In the genomic region with DNA sequence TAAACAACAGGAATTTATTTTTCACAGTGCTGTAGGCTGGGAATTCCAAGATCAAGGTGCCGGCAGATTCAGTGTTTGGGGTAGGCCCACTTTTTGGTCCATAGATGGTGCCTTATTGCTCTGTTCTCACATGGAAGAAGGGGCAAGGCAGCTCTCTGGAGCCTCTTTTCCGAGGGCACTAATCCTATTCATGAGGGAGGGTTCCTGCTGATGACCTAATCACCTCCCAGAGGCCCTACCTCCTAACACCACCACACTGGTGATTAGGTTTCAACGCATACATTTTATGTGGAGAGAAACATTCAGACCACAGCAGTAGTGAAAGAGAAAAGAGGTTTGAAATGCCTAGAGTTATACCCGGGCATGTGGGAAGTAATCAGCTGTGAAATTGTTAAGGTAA, we compare ENCODE assay signal across 17 cellular contexts. TPM values are rescaled to one million over a fixed set of nuclear protein-coding genes. Genes with fewer than 3 reads are reported as not detected.
DNase-seq lines count a peak whose midpoint lies in the region; ATAC-seq, FAIRE-seq and TF ChIP-seq lines count a peak whose summit lies in the region.
"Had no signal": no experiment of that assay in that cellular context is flagged by ENCODE, and none has a peak within 500 bp of the region (broad histone marks: within the 10 kb centered on the region; RNA-seq: fewer than 3 reads in every experiment).

No MANE protein-coding gene starts in this region.

- H2BK12ac ChIP-seq in H1 (ENCODE audit: low read depth, low read length): no peak overlapping the region

- TF ChIP-seq CTCF in SK-N-SH (IDR thresholded peaks at IDR 0.05): no peak
- TF ChIP-seq CTCF in OCI-LY1 (IDR thresholded peaks at IDR 0.05; ENCODE audit: low read length): no peak
- no peak for TF ChIP-seq CTCF in H1 (IDR thresholded peaks at IDR 0.05; ENCODE audit: control extremely low read depth in 1 of 3, insufficient read depth in 1 of 3, low read depth in 1 of 3, low read length in 3 of 3)
- TF ChIP-seq CTCF in osteoblast (IDR thresholded peaks at IDR 0.05; ENCODE audit: extremely low read depth, low read depth, low read length): no peak

- no peak overlapping the region for H3K4me2 ChIP-seq in SK-N-SH
- 0 out of 2 replicates have a peak overlapping the region, but pooled peaks have one; percentile 72 for H3K4me2 ChIP-seq in OCI-LY1 (ENCODE audit: low read length)
- peak overlapping the region in 1 of 2 experiments; percentile 21; a peak in 1 of 4 replicates for H3K4me2 ChIP-seq in H1 (ENCODE audit: insufficient read depth in 1 of 2, low read depth in 2 of 2, low read length in 2 of 2)
- no peak overlapping the region for H3K4me2 ChIP-seq in osteoblast (ENCODE audit: insufficient read depth, low read length)

- H3K9me3 ChIP-seq in SK-N-SH (no peaks in the 10 kb centered on the region), OCI-LY1 (ENCODE audit: low read length) (no peaks in the 10 kb centered on the region), H1 (ENCODE audit: insufficient read depth in 2 of 2, low read depth in 1 of 2, low read length in 1 of 2) (no peaks in the 10 kb centered on the region), osteoblast (ENCODE audit: low read depth, low read length) (no peaks in the 10 kb centered on the region)

- H3K4me3 Mint-ChIP-seq in activated T-cell treated with anti-CD3 and anti-CD28 coated beads, Interleukin-2, amount 50 U/mL, for 24 hours: no peak overlapping the region

- H3K9me2 ChIP-seq in SK-N-SH (no peaks in the 10 kb centered on the region), OCI-LY1 (ENCODE audit: low read depth, low read length) (no peaks in the 10 kb centered on the region)

- no peak overlapping the region for H3K23ac ChIP-seq in H1 (ENCODE audit: insufficient read length)

- H3K79me1 ChIP-seq in H1 (ENCODE audit: low read depth, low read length): no peaks in the 10 kb centered on the region; the same call in 1 of the 2 replicates

- peak; percentile 55 for FAIRE-seq in H1 (lab: Jason Lieb, UNC)

- H3K9ac ChIP-seq in SK-N-SH (no peak overlapping the region), OCI-LY1 (ENCODE audit: low read length) (no peak overlapping the region), H1 (replicated peaks in 1 of 4; ENCODE audit: extremely low read depth in 1 of 4, low read depth in 3 of 4, low read length in 3 of 4) (no peak overlapping the region)

- no peak overlapping the region for H3K14ac ChIP-seq in H1 (ENCODE audit: insufficient read length)

- no peak overlapping the region for H2BK5ac ChIP-seq in H1 (ENCODE audit: low read depth, low read length)

- 42% methylated on average over 4 of the region's 4 CpGs for WGBS in SK-N-SH (ENCODE audit: low lambda C conversion rate)
- WGBS in H1 (ENCODE audit: extremely low coverage in 1 of 2, insufficient coverage in 1 of 2, insufficient read length in 1 of 2, insufficient replicate concordance in 2 of 2, low coverage in 1 of 2, low lambda C conversion rate in 2 of 2, missing lambda C conversion rate in 1 of 2), 2 experiments: 47% methylated on average over 4 of the region's 4 CpGs; no CpG with 5 or more reads in 1 of the 2 experiments

- H3K9me3 Mint-ChIP-seq in activated T-cell treated with anti-CD3 and anti-CD28 coated beads, Interleukin-2, amount 50 U/mL, for 24 hours: no peaks in the 10 kb centered on the region
- H3K9me3 Mint-ChIP-seq: activated T-cell treated with anti-CD3 and anti-CD28 coated beads, Interleukin-2, amount 50 U/mL, for 4 hours; dendritic cell treated with granulocyte-macrophage colony-stimulating factor and Interleukin-4, amounts not matched to agents 40 ng/mL and 50 ng/mL, for 4 days; stimulated activated naive CD8-positive, alpha-beta T cell treated with anti-CD3 and anti-CD28 coated beads, Interleukin-15, amount 100 ng/mL, for 72 hours had no signal

- CTCF ChIA-PET in SK-N-SH (lab: Yijun Ruan, JAX) (interaction anchor here (0.7 to 3.0 kb wide), 2 partner anchors 16 to 296 kb away, joined by 3 to 12 read pairs; no protein-coding TSS in a partner anchor), H1 (lab: Charles Lee; ENCODE audit: partially characterized antibody) (interaction anchor here (0.6 to 1.1 kb wide), 3 partner anchors 14 to 45 kb away, joined by 3 to 4 read pairs (median 3); a partner anchor contains a TSS)

- H3K27ac ChIP-seq in SK-N-SH (ENCODE audit: low read depth in 2 of 2, low read length in 1 of 2): no peak overlapping the region
- H3K27ac ChIP-seq in OCI-LY1 (ENCODE audit: low read depth, low read length, poor library complexity, severe bottlenecking): no peak overlapping the region
- no peak overlapping the region for H3K27ac ChIP-seq in H1 (ENCODE audit: low read depth, low read length)
- H3K27ac ChIP-seq in osteoblast (ENCODE audit: low read depth, low read length): no peak overlapping the region

- TF ChIP-seq EP300 in SK-N-SH (IDR thresholded peaks at IDR 0.05; ENCODE audit: borderline replicate concordance in 1 of 2, low read depth in 1 of 2, low read length in 1 of 2) (no peak), H1 (IDR thresholded peaks at IDR 0.05; ENCODE audit: borderline replicate concordance in 1 of 2, low read depth in 2 of 2, low read length in 2 of 2) (no peak)

- ATAC-seq in SK-N-SH treated with all-trans-retinoic acid at 6 μM for 48 hours: no peak
- ATAC-seq: activated T-cell treated with anti-CD3 and anti-CD28 coated beads, Interleukin-2, amount 50 U/mL, for 4 hours; Right ventricle myocardium inferior; stimulated activated naive CD8-positive, alpha-beta T cell treated with anti-CD3 and anti-CD28 coated beads, Interleukin-15, amount 100 ng/mL, for 72 hours had no signal

- H2AFZ ChIP-seq in SK-N-SH (ENCODE audit: low read depth) (peak overlapping the region; percentile 78; the same call in 1 of the 2 replicates), OCI-LY1 (ENCODE audit: low read length) (no peak overlapping the region), H1 (ENCODE audit: low read length) (peak overlapping the region; percentile 62; the same call in 1 of the 2 replicates), osteoblast (ENCODE audit: low read length) (peak overlapping the region; percentile 59)

- no peak overlapping the region for H4K5ac ChIP-seq in H1 (ENCODE audit: insufficient read length, low read depth, low read length)

- TF ChIP-seq RAD21 in SK-N-SH (IDR thresholded peaks at IDR 0.05; ENCODE audit: low read length) (no peak), H1 (IDR thresholded peaks at IDR 0.05 in 1 of 2, conservative IDR thresholded peaks at IDR 0.05 in 1 of 2; ENCODE audit: low read depth in 2 of 2, low read length in 2 of 2) (no peak)

- no peak overlapping the region for H3K18ac ChIP-seq in H1 (ENCODE audit: extremely low read depth, low read length)

- no peak for TF ChIP-seq POLR2A in H1 (IDR thresholded peaks at IDR 0.05; ENCODE audit: control extremely low read depth in 1 of 2, low read depth in 2 of 2, low read length in 2 of 2)

- no peaks in the 10 kb centered on the region; a peak in 1 of 4 replicates for H3K4me1 ChIP-seq in SK-N-SH (ENCODE audit: control insufficient read depth in 1 of 2, insufficient read depth in 2 of 2, low read depth in 1 of 2, low read length in 1 of 2)
- H3K4me1 ChIP-seq in OCI-LY1 (ENCODE audit: insufficient read depth, low read length, severe bottlenecking): peaks cover 37% of the 10 kb centered on the region
- peaks cover 0 to 3% (median 3%) of the 10 kb centered on the region in 4 experiments; a peak in 3 of 7 replicates for H3K4me1 ChIP-seq in H1 (replicated peaks in 1 of 4; ENCODE audit: control insufficient read depth in 3 of 4, insufficient read depth in 4 of 4, low read length in 3 of 4)
- H3K4me1 ChIP-seq in osteoblast (ENCODE audit: insufficient read depth, low read length): no peaks in the 10 kb centered on the region

- H4K8ac ChIP-seq in H1 (ENCODE audit: extremely low read depth, insufficient read depth, low read length): no peak overlapping the region

- no peaks in the 10 kb centered on the region for H3K23me2 ChIP-seq in H1 (ENCODE audit: low read depth, low read length)

- H2BK20ac ChIP-seq in H1 (ENCODE audit: low read length): no peak overlapping the region

- H3K27me3 ChIP-seq in SK-N-SH (ENCODE audit: insufficient read depth): no peaks in the 10 kb centered on the region
- no peaks in the 10 kb centered on the region for H3K27me3 ChIP-seq in OCI-LY1 (ENCODE audit: insufficient read depth, low read length)
- H3K27me3 ChIP-seq in H1 (replicated peaks in 1 of 4; ENCODE audit: control insufficient read depth in 3 of 4, extremely low read depth in 1 of 4, insufficient read depth in 3 of 4, low read length in 3 of 4): no peaks in the 10 kb centered on the region
- H3K27me3 ChIP-seq in osteoblast (ENCODE audit: insufficient read depth, low read length): no peaks in the 10 kb centered on the region

- no peak overlapping the region for H4K91ac ChIP-seq in H1 (replicated peaks; ENCODE audit: insufficient read length, low read length)

- H3K4me3 ChIP-seq in SK-N-SH (ENCODE audit: low read depth in 2 of 2, low read length in 1 of 2): no peak overlapping the region
- no peak overlapping the region for H3K4me3 ChIP-seq in OCI-LY1 (ENCODE audit: low read depth, low read length, poor library complexity, severe bottlenecking)
- H3K4me3 ChIP-seq in H1 (ENCODE audit: extremely low read depth in 1 of 4, insufficient read depth in 2 of 4, low read depth in 3 of 4, low read length in 4 of 4): peak overlapping the region in 1 of 4 experiments; percentile 92; a peak in 1 of 8 replicates
- no peak overlapping the region for H3K4me3 ChIP-seq in osteoblast (ENCODE audit: insufficient read depth, low read length)

- no peak overlapping the region for H2BK120ac ChIP-seq in H1 (replicated peaks; ENCODE audit: low read depth, low read length)

- no peak overlapping the region for H3K27ac Mint-ChIP-seq in activated T-cell treated with anti-CD3 and anti-CD28 coated beads, Interleukin-2, amount 50 U/mL, for 24 hours

- H3K4me1 Mint-ChIP-seq in activated T-cell treated with anti-CD3 and anti-CD28 coated beads, Interleukin-2, amount 50 U/mL, for 24 hours (ENCODE audit: low read depth): peaks cover 25% of the 10 kb centered on the region

- POLR2A ChIA-PET in SK-N-SH (lab: Yijun Ruan, JAX) (no interaction called here), H1 (lab: Charles Lee; ENCODE audit: partially characterized antibody) (no interaction called here)

- DNase-seq in SK-N-SH (no peak), H1 (ENCODE audit: low read depth in 1 of 2, low spot score in 2 of 2) (no peak), osteoblast (ENCODE audit: insufficient read length, low spot score, missing footprints) (no peak), globus pallidus (ENCODE audit: low spot score) (no peak), NAMALWA (ENCODE audit: low spot score) (no peak)
- DNase-seq in activated T-cell treated with anti-CD3 and anti-CD28 coated beads, Interleukin-2, amount 50 U/mL, for 24 hours: no peak
- DNase-seq: activated T-cell treated with anti-CD3 and anti-CD28 coated beads, Interleukin-2, amount 50 U/mL, for 4 hours; COR-L47; hypothalamus; NCI-H1436 treated with DMSO at 0.1 percent for 48 hours; NCI-H524 treated with DMSO at 0.1 percent for 48 hours; nucleus accumbens; stimulated activated naive CD8-positive, alpha-beta T cell treated with anti-CD3 and anti-CD28 coated beads, Interleukin-15, amount 100 ng/mL, for 72 hours had no signal

- no peak overlapping the region for H2BK15ac ChIP-seq in H1 (ENCODE audit: low read length)

- H3F3A ChIP-seq in SK-N-SH (replicated peaks; ENCODE audit: insufficient read depth): no peaks in the 10 kb centered on the region
- H3F3A ChIP-seq in OCI-LY1 (ENCODE audit: insufficient read depth, low read length): no peaks in the 10 kb centered on the region

- no peaks in the 10 kb centered on the region for H4K20me1 ChIP-seq in SK-N-SH (ENCODE audit: insufficient read depth)
- no peaks in the 10 kb centered on the region for H4K20me1 ChIP-seq in OCI-LY1 (ENCODE audit: insufficient read depth, low read length)
- H4K20me1 ChIP-seq in H1 (replicated peaks in 1 of 2; ENCODE audit: control insufficient read depth in 1 of 2, insufficient read depth in 2 of 2, low read length in 2 of 2): peaks cover 0 to 2% of the 10 kb centered on the region in 2 experiments
- H4K20me1 ChIP-seq in osteoblast (ENCODE audit: insufficient read depth, low read length): no peaks in the 10 kb centered on the region

- H3K27me3 Mint-ChIP-seq in activated T-cell treated with anti-CD3 and anti-CD28 coated beads, Interleukin-2, amount 50 U/mL, for 24 hours: peaks cover 31% of the 10 kb centered on the region
- H3K27me3 Mint-ChIP-seq: dendritic cell treated with granulocyte-macrophage colony-stimulating factor and Interleukin-4, amounts not matched to agents 40 ng/mL and 50 ng/mL, for 4 days; stimulated activated naive CD8-positive, alpha-beta T cell treated with anti-CD3 and anti-CD28 coated beads, Interleukin-15, amount 100 ng/mL, for 72 hours had no signal

- H3K4ac ChIP-seq in H1 (replicated peaks; ENCODE audit: insufficient read length, low read depth, low read length): no peak overlapping the region

- no peak overlapping the region for H3K56ac ChIP-seq in H1 (replicated peaks; ENCODE audit: insufficient read length, low read depth, low read length)

- H3K79me2 ChIP-seq in SK-N-SH (ENCODE audit: insufficient read depth) (peaks cover 29% of the 10 kb centered on the region; the same call in 1 of the 2 replicates), OCI-LY1 (ENCODE audit: insufficient read depth, low read length) (peaks cover 35% of the 10 kb centered on the region), H1 (ENCODE audit: control insufficient read depth in 1 of 2, insufficient read depth in 2 of 2, low read length in 2 of 2) (peaks cover 16 to 35% of the 10 kb centered on the region in 2 experiments), osteoblast (ENCODE audit: insufficient read depth, low read length) (peaks cover 29% of the 10 kb centered on the region)

- H2AK5ac ChIP-seq in H1 (ENCODE audit: low read depth, low read length): no peak overlapping the region

- H3K36me3 ChIP-seq in SK-N-SH (replicated peaks in 1 of 2; ENCODE audit: control insufficient read depth in 1 of 2, insufficient read depth in 2 of 2, low read length in 1 of 2): no peaks in the 10 kb centered on the region
- H3K36me3 ChIP-seq in OCI-LY1 (ENCODE audit: insufficient read depth, low read length): no peaks in the 10 kb centered on the region; the same call in 1 of the 2 replicates
- H3K36me3 ChIP-seq in H1 (ENCODE audit: control insufficient read depth in 2 of 4, insufficient read depth in 4 of 4, low read length in 3 of 4): no peaks in the 10 kb centered on the region
- no peaks in the 10 kb centered on the region for H3K36me3 ChIP-seq in osteoblast (ENCODE audit: insufficient read depth, low read length)

- peaks cover 27% of the 10 kb centered on the region for H3K36me3 Mint-ChIP-seq in activated T-cell treated with anti-CD3 and anti-CD28 coated beads, Interleukin-2, amount 50 U/mL, for 24 hours (ENCODE audit: low read depth)

RNA-seq across cellular contexts. Expression of a gene that starts 1.4 kb away (rescaled TPM):
- 1.9 and 2.8 TPM in 2 replicates for polyA plus RNA-seq in SK-N-SH (2012; rRNA removed)
- 2.7 and 3.4 TPM in 2 replicates for polyA plus RNA-seq in SK-N-SH (2012; cell fraction: cytosol; rRNA removed)
- 1.7 and 3.1 TPM in 2 replicates for polyA plus RNA-seq in SK-N-SH (2012; cell fraction: nucleus; rRNA removed)
- total RNA-seq in H1 (2021; fragmentation: NEBNext Ultra II Directional; extraction: Animal tissue kit (Norgen Biotek cat#: 25700)): 33.9 and 34.9 TPM in 2 replicates
- polyA plus RNA-seq in H1 (2011; rRNA removed): 4.7 and 5.6 TPM in 2 replicates
- 10.2 TPM for polyA plus RNA-seq in H1 (2011; cell fraction: cytosol; rRNA removed)
- 12.6 TPM for polyA plus RNA-seq in H1 (2011; cell fraction: nucleus; rRNA removed)
- polyA plus RNA-seq in H1 (2012, experiment 1 of 2): 16.0 to 29.9 TPM (median 20.5 TPM) in 4 replicates
- polyA plus RNA-seq in H1 (2012, experiment 2 of 2): 1.9 TPM
- 12.9 TPM for polyA plus RNA-seq in H1 (2013, experiment 1 of 2)
- 12.6 TPM for polyA plus RNA-seq in H1 (2013, experiment 2 of 2)
- 37.0 and 53.0 TPM in 2 replicates for polyA minus RNA-seq in H1 (2011; rRNA and poly(A)+ RNA removed)
- 8.8 TPM for polyA minus RNA-seq in H1 (2011; cell fraction: cytosol; rRNA and poly(A)+ RNA removed)
- polyA minus RNA-seq in H1 (2011; cell fraction: nucleus; rRNA and poly(A)+ RNA removed): 53.4 TPM
- 10.0 and 11.9 TPM in 2 replicates for total RNA-seq in osteoblast

RNA-seq across cellular contexts. Expression of a gene that starts 45.2 kb away (rescaled TPM):
- polyA plus RNA-seq in SK-N-SH (2012; rRNA removed): 2.6 and 3.1 TPM in 2 replicates
- polyA plus RNA-seq in SK-N-SH (2012; cell fraction: cytosol; rRNA removed): 2.3 and 3.2 TPM in 2 replicates
- 1.9 and 2.5 TPM in 2 replicates for polyA plus RNA-seq in SK-N-SH (2012; cell fraction: nucleus; rRNA removed)
- 30.6 and 30.8 TPM in 2 replicates for total RNA-seq in H1 (2021; fragmentation: NEBNext Ultra II Directional; extraction: Animal tissue kit (Norgen Biotek cat#: 25700))
- 14.9 and 17.9 TPM in 2 replicates for polyA plus RNA-seq in H1 (2011; rRNA removed)
- 20.8 TPM for polyA plus RNA-seq in H1 (2011; cell fraction: cytosol; rRNA removed)
- 15.2 TPM for polyA plus RNA-seq in H1 (2011; cell fraction: nucleus; rRNA removed)
- polyA plus RNA-seq in H1 (2012, experiment 1 of 2): 17.3 to 20.5 TPM (median 18.2 TPM) in 4 replicates
- polyA plus RNA-seq in H1 (2012, experiment 2 of 2): 5.3 TPM
- polyA plus RNA-seq in H1 (2013, experiment 1 of 2): 19.5 TPM
- 20.3 TPM for polyA plus RNA-seq in H1 (2013, experiment 2 of 2)
- 45.3 and 69.4 TPM in 2 replicates for polyA minus RNA-seq in H1 (2011; rRNA and poly(A)+ RNA removed)
- 13.9 TPM for polyA minus RNA-seq in H1 (2011; cell fraction: cytosol; rRNA and poly(A)+ RNA removed)
- 12.7 TPM for polyA minus RNA-seq in H1 (2011; cell fraction: nucleus; rRNA and poly(A)+ RNA removed)
- total RNA-seq in osteoblast: 0.59 and 1.1 TPM in 2 replicates
- total RNA-seq: activated T-cell treated with anti-CD3 and anti-CD28 coated beads, Interleukin-2, amount 50 U/mL, for 4 hours; Right ventricle myocardium inferior had no signal

Comparison
In these comparisons a context has a peak if more than half of its experiments do, and no peak if none do; other contexts are left out.
1. RNA of a gene that starts 45.2 kb away (total RNA-seq): 30.6 to 30.8 TPM in H1; 0.59 to 1.1 TPM in osteoblast; every median in the first group is over 10 times any median in the second.